In the genomic region with DNA sequence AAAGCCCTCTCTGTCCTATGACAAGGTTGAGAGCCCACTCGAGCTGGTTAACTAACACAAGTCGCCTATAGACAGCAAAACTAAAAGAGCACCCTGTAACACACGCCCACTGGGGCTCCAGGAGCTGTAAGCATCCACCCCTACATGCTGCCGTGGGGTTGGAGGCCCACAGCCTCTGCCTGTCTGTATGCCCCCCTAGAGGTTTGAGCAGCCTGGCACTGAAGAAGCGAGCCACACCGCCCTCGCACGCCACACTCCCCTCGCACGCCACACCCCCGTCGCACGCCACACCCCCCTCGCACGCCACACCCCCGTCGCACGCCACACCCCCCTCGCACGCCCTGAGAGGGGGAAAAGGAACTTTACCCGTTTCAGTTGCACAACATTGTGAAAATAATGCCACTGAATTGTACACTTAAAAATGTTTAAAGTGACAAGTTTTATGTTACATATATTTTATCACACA, we compare ENCODE assay signal across 7 cellular contexts. TPM values are rescaled to one million over a fixed set of nuclear protein-coding genes. Genes with fewer than 3 reads are reported as not detected.
DNase-seq lines count a peak whose midpoint lies in the region; ATAC-seq and TF ChIP-seq lines count a peak whose summit lies in the region.

No MANE protein-coding gene starts in this region.

- ATAC-seq in Right ventricle myocardium inferior (peak; percentile 98), psoas muscle (peak; percentile 87 to 99 (median 97))

- intact Hi-C loops in activated naive CD4-positive, alpha-beta T cell treated with anti-CD3 and anti-CD28 coated beads for 36 hours (cut with micrococcal nuclease), result no loop called here
- intact Hi-C loops in Right ventricle myocardium inferior (cut with DNase I), result no loop called here
- intact Hi-C loops in psoas muscle (cut with DNase I), result no loop called here

- DNase-seq in GM13977 (ENCODE audit: low spot score) (peak; percentile 80), HuH-7.5 (ENCODE audit: low spot score) (peak; percentile 51), SK-MEL-5 (ENCODE audit: low read depth, low spot score) (peak; percentile 58), Right ventricle myocardium inferior (ENCODE audit: missing footprints) (peak; percentile 89), psoas muscle (peak; percentile 70 to 84), ureter (ENCODE audit: low spot score) (peak; percentile 75)
- DNase-seq in activated naive CD4-positive, alpha-beta T cell treated with anti-CD3 and anti-CD28 coated beads for 36 hours, result peak; percentile 66

- 0 to 1% (median 0%) methylated on average over 19 to 21 of the region's 21 CpGs for WGBS in psoas muscle, 3 donors

- peaks cover 2% of the 10 kb centered on the region for H3K27me3 Mint-ChIP-seq in activated naive CD4-positive, alpha-beta T cell treated with anti-CD3 and anti-CD28 coated beads for 36 hours (ENCODE audit: low read depth)

- H3K4me3 Mint-ChIP-seq in activated naive CD4-positive, alpha-beta T cell treated with anti-CD3 and anti-CD28 coated beads for 36 hours, result peak overlapping the region; percentile 62

- no peaks in the 10 kb centered on the region for H3K36me3 ChIP-seq in psoas muscle (ENCODE audit: insufficient read depth in 1 of 2, low read depth in 1 of 2)

- H3K27ac ChIP-seq in psoas muscle, result no peak overlapping the region

- no peaks in the 10 kb centered on the region for H3K36me3 Mint-ChIP-seq in activated naive CD4-positive, alpha-beta T cell treated with anti-CD3 and anti-CD28 coated beads for 36 hours (ENCODE audit: low read depth)

- no peaks in the 10 kb centered on the region for H3K27me3 ChIP-seq in psoas muscle (ENCODE audit: insufficient read depth in 3 of 3, low read length in 2 of 3)

- peak overlapping the region; percentile 62 for H3K4me3 ChIP-seq in psoas muscle

- H3K4me1 Mint-ChIP-seq in activated naive CD4-positive, alpha-beta T cell treated with anti-CD3 and anti-CD28 coated beads for 36 hours (ENCODE audit: low read depth), result peaks cover 9% of the 10 kb centered on the region

- H3K9me3 Mint-ChIP-seq in activated naive CD4-positive, alpha-beta T cell treated with anti-CD3 and anti-CD28 coated beads for 36 hours, result no peaks in the 10 kb centered on the region

- in situ Hi-C loops in GM13977 (cut with MboI; ENCODE audit: low pct_unique_long_range_greater_than_20kb, low sequenced_read_pairs, unreplicated experiment), result no loop called here
- in situ Hi-C loops in SK-MEL-5 (cut with HindIII; ENCODE audit: low pct_unique_long_range_greater_than_20kb, low sequenced_read_pairs), result no loop called here

- no peak for TF ChIP-seq CTCF in GM13977 (IDR thresholded peaks at IDR 0.05; ENCODE audit: extremely low read depth, insufficient read depth, missing control alignments)
- no peak for TF ChIP-seq CTCF in psoas muscle (IDR thresholded peaks at IDR 0.05)

- no peaks in the 10 kb centered on the region for H3K9me3 ChIP-seq in psoas muscle

- peaks cover 3% of the 10 kb centered on the region for H3K4me1 ChIP-seq in psoas muscle

- CTCF ChIA-PET in activated naive CD4-positive, alpha-beta T cell treated with anti-CD3 and anti-CD28 coated beads for 36 hours (lab: Charles Lee), result interaction anchor here (1.7 kb wide), 1 partner anchor 28 kb away, joined by 4 read pairs; no protein-coding TSS in a partner anchor

- H3K27ac Mint-ChIP-seq in activated naive CD4-positive, alpha-beta T cell treated with anti-CD3 and anti-CD28 coated beads for 36 hours, result no peak overlapping the region

RNA-seq across cellular contexts. Expression of gene HMGCL, which starts 13.2 kb away (rescaled TPM):
- total RNA-seq in SK-MEL-5 (2014; rRNA removed; shearing (Covaris generic)), result 54.7 and 59.7 TPM in 2 replicates
- 36.5 and 36.9 TPM in 2 replicates for polyA plus RNA-seq in SK-MEL-5 (2015; cell fraction: cytosol; rRNA removed)
- 23.3 and 24.6 TPM in 2 replicates for polyA plus RNA-seq in SK-MEL-5 (2015; cell fraction: nucleus; rRNA removed)
- 10 to 100 TPM; 31.5 to 34.5 TPM for total RNA-seq in activated naive CD4-positive, alpha-beta T cell treated with anti-CD3 and anti-CD28 coated beads for 36 hours
- total RNA-seq in Right ventricle myocardium inferior (32.8 TPM), psoas muscle (10 to 100 TPM; 27.2 to 55.4 (median 35.4) TPM), ureter (54.1 TPM)
- 10 to 100 TPM; 19.6 to 38.4 (median 25.0) TPM for polyA plus RNA-seq in psoas muscle

RNA-seq across cellular contexts. Expression of gene FUCA1, which starts 29.7 kb away (rescaled TPM):
- 33.5 and 40.2 TPM in 2 replicates for total RNA-seq in SK-MEL-5 (2014; rRNA removed; shearing (Covaris generic))
- polyA plus RNA-seq in SK-MEL-5 (2015; cell fraction: cytosol; rRNA removed), result 44.9 and 52.8 TPM in 2 replicates
- 22.9 and 29.4 TPM in 2 replicates for polyA plus RNA-seq in SK-MEL-5 (2015; cell fraction: nucleus; rRNA removed)
- 1 to 10 TPM; 4.9 to 5.2 TPM for total RNA-seq in activated naive CD4-positive, alpha-beta T cell treated with anti-CD3 and anti-CD28 coated beads for 36 hours
- total RNA-seq in Right ventricle myocardium inferior, result 12.2 TPM
- 10 to 100 TPM in 1 of 4 donors, 1 to 10 TPM in 3; 8.2 to 12.5 (median 8.8) TPM for total RNA-seq in psoas muscle
- 10 to 100 TPM in 1 of 3 donors, 1 to 10 TPM in 2; 5.9 to 17.3 (median 9.2) TPM for polyA plus RNA-seq in psoas muscle
- 72.3 TPM for total RNA-seq in ureter

RNA-seq across cellular contexts. Expression of gene GALE, which starts 37.9 kb away (rescaled TPM):
- 82.3 and 82.4 TPM in 2 replicates for total RNA-seq in SK-MEL-5 (2014; rRNA removed; shearing (Covaris generic))
- 76.4 and 85.8 TPM in 2 replicates for polyA plus RNA-seq in SK-MEL-5 (2015; cell fraction: cytosol; rRNA removed)
- polyA plus RNA-seq in SK-MEL-5 (2015; cell fraction: nucleus; rRNA removed), result 144 and 147 TPM in 2 replicates
- total RNA-seq in activated naive CD4-positive, alpha-beta T cell treated with anti-CD3 and anti-CD28 coated beads for 36 hours, result 10 to 100 TPM; 19.7 to 23.1 TPM
- total RNA-seq in Right ventricle myocardium inferior (7.8 TPM), psoas muscle (1 to 10 TPM; 6.4 to 7.7 (median 6.9) TPM), ureter (77.2 TPM)
- 10 to 100 TPM in 2 of 3 donors, 1 to 10 TPM in 1; 8.5 to 69.9 (median 11.2) TPM for polyA plus RNA-seq in psoas muscle

RNA-seq across cellular contexts. Expression of gene LYPLA2, which starts 47.5 kb away (rescaled TPM):
- 78.5 and 84.9 TPM in 2 replicates for total RNA-seq in SK-MEL-5 (2014; rRNA removed; shearing (Covaris generic))
- 81.1 and 100 TPM in 2 replicates for polyA plus RNA-seq in SK-MEL-5 (2015; cell fraction: cytosol; rRNA removed)
- polyA plus RNA-seq in SK-MEL-5 (2015; cell fraction: nucleus; rRNA removed), result 104 and 117 TPM in 2 replicates
- total RNA-seq in activated naive CD4-positive, alpha-beta T cell treated with anti-CD3 and anti-CD28 coated beads for 36 hours, result 10 to 100 TPM; 48.1 to 49.7 TPM
- total RNA-seq in Right ventricle myocardium inferior (32.1 TPM), psoas muscle (10 to 100 TPM; 24.0 to 35.2 (median 28.6) TPM), ureter (68.6 TPM)
- polyA plus RNA-seq in psoas muscle, result 10 to 100 TPM; 37.0 to 97.6 (median 43.3) TPM
